In genomic region chrY:12715376-12715775, GRCh38 we compare ENCODE assay signal across 41 cellular contexts. TPM values are rescaled to one million over a fixed set of nuclear protein-coding genes. Genes with fewer than 3 reads are reported as not detected.
"Had no signal": no experiment of that assay in that cellular context is flagged by ENCODE, and none has a peak within 500 bp of the region (broad histone marks: within the 10 kb centered on the region; RNA-seq: fewer than 3 reads in every experiment).

No MANE protein-coding gene starts in this region.

- ATAC-seq: activated naive CD4-positive, alpha-beta T cell treated with anti-CD3 and anti-CD28 coated beads, Interleukin-2, amount 50 U/mL, for 72 hours; activated naive CD8-positive, alpha-beta T cell treated with anti-CD3 and anti-CD28 coated beads, Interleukin-2, amount 50 U/mL, for 24 hours; activated T-cell treated with anti-CD3 and anti-CD28 coated beads, Interleukin-2, amount 50 U/mL, for 72 hours; activated T-helper 17 cell treated with anti-CD3 and anti-CD28 coated beads, Interleukin-2, amount 50 U/mL, for 72 hours; body of pancreas had no signal

- H3K4me3 ChIP-seq: adrenal gland, ascending aorta, body of pancreas, breast epithelium, cardiac muscle cell had no signal

- H3K27ac ChIP-seq: adrenal gland, ascending aorta, body of pancreas, brain microvascular endothelial cell, breast epithelium, cardiac muscle cell had no signal

- H3K4me1 Mint-ChIP-seq: activated naive CD4-positive, alpha-beta T cell treated with anti-CD3 and anti-CD28 coated beads, Interleukin-2, amount 10 ng/mL, durations not matched to agents 7 days and 5 days; activated T-helper 17 cell treated with anti-CD3 and anti-CD28 coated beads, Interleukin-2, amount 50 U/mL, for 72 hours; brain had no signal

- H3K27me3 Mint-ChIP-seq: activated naive CD4-positive, alpha-beta T cell treated with anti-CD3 and anti-CD28 coated beads, Interleukin-2, amount 10 ng/mL, durations not matched to agents 7 days and 5 days; activated naive CD4-positive, alpha-beta T cell treated with anti-CD3 and anti-CD28 coated beads, Interleukin-2, amount 50 U/mL, for 24 hours; activated naive CD8-positive, alpha-beta T cell; activated naive CD8-positive, alpha-beta T cell treated with anti-CD3 and anti-CD28 coated beads for 36 hours; activated naive CD8-positive, alpha-beta T cell treated with anti-CD3 and anti-CD28 coated beads, Interleukin-2, amount 10 ng/mL, durations not matched to agents 7 days and 5 days; activated naive CD8-positive, alpha-beta T cell treated with anti-CD3 and anti-CD28 coated beads, Interleukin-2, amount 50 U/mL, for 24 hours; activated T-cell treated with anti-CD3 and anti-CD28 coated beads, Interleukin-2, amount 50 U/mL, for 24 hours; activated T-helper 17 cell treated with anti-CD3 and anti-CD28 coated beads, Interleukin-2, amount 50 U/mL, for 72 hours; brain; central memory CD8-positive, alpha-beta T cell had no signal

- H3K9me3 ChIP-seq: adrenal gland, ascending aorta, body of pancreas, breast epithelium had no signal

- H3K4me1 ChIP-seq: adrenal gland, ascending aorta, body of pancreas, breast epithelium had no signal

- H3K27me3 ChIP-seq: adrenal gland, ascending aorta, body of pancreas, brain microvascular endothelial cell, breast epithelium, cardiac muscle cell had no signal

- H3K36me3 ChIP-seq: adrenal gland, ascending aorta, brain microvascular endothelial cell, breast epithelium, cardiac muscle cell had no signal

- H3K4me3 Mint-ChIP-seq: activated naive CD4-positive, alpha-beta T cell treated with anti-CD3 and anti-CD28 coated beads for 36 hours; activated naive CD4-positive, alpha-beta T cell treated with anti-CD3 and anti-CD28 coated beads, Interleukin-2, amount 10 ng/mL, durations not matched to agents 7 days and 5 days; activated naive CD4-positive, alpha-beta T cell treated with anti-CD3 and anti-CD28 coated beads, Interleukin-2, amount 50 U/mL, for 24 hours; activated naive CD8-positive, alpha-beta T cell; activated naive CD8-positive, alpha-beta T cell treated with anti-CD3 and anti-CD28 coated beads for 36 hours; activated naive CD8-positive, alpha-beta T cell treated with anti-CD3 and anti-CD28 coated beads, Interleukin-2, amount 10 ng/mL, durations not matched to agents 7 days and 5 days; activated naive CD8-positive, alpha-beta T cell treated with anti-CD3 and anti-CD28 coated beads, Interleukin-2, amount 50 U/mL, for 24 hours; activated T-cell treated with anti-CD3 and anti-CD28 coated beads, Interleukin-2, amount 50 U/mL, for 24 hours; activated T-cell treated with anti-CD3 and anti-CD28 coated beads, Interleukin-2, amount 50 U/mL, for 72 hours; activated T-helper 1 cell treated with anti-CD3 and anti-CD28 coated beads, Interleukin-12 subunit alpha, Interleukin-12 subunit beta, Interleukin-2, Interleukin-4 antibody, amounts not matched to agents 30 ng/mL and 10 ng/mL and 1 ng/mL, durations not matched to agents 14 hours and 24 hours and 36 hours; activated T-helper 17 cell treated with anti-CD3 and anti-CD28 coated beads, Interleukin-2, amount 50 U/mL, for 72 hours; brain; central memory CD8-positive, alpha-beta T cell had no signal

- DNase-seq: activated effector memory CD4-positive, alpha-beta T cell treated with anti-CD3 and anti-CD28 coated beads, Interleukin-2, amount 50 U/mL, for 16 hours; activated effector memory CD4-positive, alpha-beta T cell treated with Interleukin-2 at 50 U/mL for 16 hours; activated gamma-delta T cell; activated gamma-delta T cell treated with Interleukin-2 at 50 U/mL for 16 hours; activated naive CD4-positive, alpha-beta T cell; activated naive CD4-positive, alpha-beta T cell treated with anti-CD3 and anti-CD28 coated beads for 36 hours; activated naive CD4-positive, alpha-beta T cell treated with anti-CD3 and anti-CD28 coated beads, Interleukin-2, amount 10 ng/mL, durations not matched to agents 7 days and 5 days; activated naive CD4-positive, alpha-beta T cell treated with anti-CD3 and anti-CD28 coated beads, Interleukin-2, amount 50 U/mL, for 16 hours; activated naive CD4-positive, alpha-beta T cell treated with Interleukin-2 at 50 U/mL for 16 hours; activated naive CD8-positive, alpha-beta T cell treated with anti-CD3 and anti-CD28 coated beads for 36 hours; activated naive CD8-positive, alpha-beta T cell treated with anti-CD3 and anti-CD28 coated beads, Interleukin-2, amount 10 ng/mL, durations not matched to agents 7 days and 5 days; activated naive CD8-positive, alpha-beta T cell treated with anti-CD3 and anti-CD28 coated beads, Interleukin-2, amount 50 U/mL, for 24 hours; activated T-cell treated with anti-CD3 and anti-CD28 coated beads for 4 hours; activated T-cell treated with anti-CD3 and anti-CD28 coated beads, Interleukin-2, amount 50 U/mL, for 1 hour; activated T-cell treated with anti-CD3 and anti-CD28 coated beads, Interleukin-2, amount 50 U/mL, for 24 hours; activated T-cell treated with anti-CD3 and anti-CD28 coated beads, Interleukin-2, amount 50 U/mL, for 48 hours; activated T-cell treated with anti-CD3 and anti-CD28 coated beads, Interleukin-2, amount 50 U/mL, for 72 hours; adrenal gland; amniotic stem cell; amygdala; anterior cingulate cortex; aorta; body of pancreas; brain microvascular endothelial cell; caudate nucleus; central memory CD4-positive, alpha-beta T cell; cerebellar nuclear complex had no signal

- H3K9me3 Mint-ChIP-seq: activated naive CD4-positive, alpha-beta T cell treated with anti-CD3 and anti-CD28 coated beads for 36 hours; activated naive CD4-positive, alpha-beta T cell treated with anti-CD3 and anti-CD28 coated beads, Interleukin-2, amount 10 ng/mL, durations not matched to agents 7 days and 5 days; activated naive CD4-positive, alpha-beta T cell treated with anti-CD3 and anti-CD28 coated beads, Interleukin-2, amount 50 U/mL, for 24 hours; activated naive CD4-positive, alpha-beta T cell treated with anti-CD3 and anti-CD28 coated beads, Interleukin-2, amount 50 U/mL, for 72 hours; activated naive CD8-positive, alpha-beta T cell treated with anti-CD3 and anti-CD28 coated beads for 36 hours; activated naive CD8-positive, alpha-beta T cell treated with anti-CD3 and anti-CD28 coated beads, Interleukin-2, amount 10 ng/mL, durations not matched to agents 7 days and 5 days; activated naive CD8-positive, alpha-beta T cell treated with anti-CD3 and anti-CD28 coated beads, Interleukin-2, amount 50 U/mL, for 24 hours; activated T-cell treated with anti-CD3 and anti-CD28 coated beads, Interleukin-2, amount 50 U/mL, for 24 hours; activated T-cell treated with anti-CD3 and anti-CD28 coated beads, Interleukin-2, amount 50 U/mL, for 72 hours; activated T-helper 1 cell treated with anti-CD3 and anti-CD28 coated beads, Interleukin-12 subunit alpha, Interleukin-12 subunit beta, Interleukin-2, Interleukin-4 antibody, amounts not matched to agents 30 ng/mL and 10 ng/mL and 1 ng/mL, durations not matched to agents 14 hours and 24 hours and 36 hours; activated T-helper 17 cell treated with anti-CD3 and anti-CD28 coated beads, Interleukin-2, amount 50 U/mL, for 72 hours; activated T-helper 2 cell treated with anti-CD3 and anti-CD28 coated beads, Interferon-gamma antibody, Interleukin-2, Interleukin-4, amounts not matched to agents 10 μg/mL and 5 μg/mL and 100 μg/mL, durations not matched to agents 14 hours and 24 hours and 36 hours; brain; central memory CD8-positive, alpha-beta T cell had no signal

- FAIRE-seq: astrocyte had no signal

- H3K36me3 Mint-ChIP-seq: brain had no signal

RNA-seq across cellular contexts. Expression of gene USP9Y, which starts 14.3 kb away (rescaled TPM):
- total RNA-seq: aorta, ascending aorta, body of pancreas, cardiac muscle cell, cardiac septum, chondrocyte had no signal
